In genomic region chr11:87722756-87723599, GRCh38 we compare ENCODE assay signal across 9 cellular contexts.
DNase-seq lines count a peak whose midpoint lies in the region; ATAC-seq, FAIRE-seq and TF ChIP-seq lines count a peak whose summit lies in the region.
"Had no signal": no experiment of that assay in that cellular context is flagged by ENCODE, and none has a peak within 500 bp of the region (broad histone marks: within the 10 kb centered on the region; RNA-seq: fewer than 3 reads in every experiment).

No MANE protein-coding gene starts in this region.

- no peak overlapping the region for H3K27ac Mint-ChIP-seq in activated CD4-positive, alpha-beta memory T cell treated with anti-CD3 and anti-CD28 coated beads, Interleukin-2, amount 10 ng/mL, durations not matched to agents 7 days and 5 days
- no peak overlapping the region for H3K27ac Mint-ChIP-seq in activated CD4-positive, alpha-beta memory T cell treated with anti-CD3 and anti-CD28 coated beads for 36 hours
- H3K27ac Mint-ChIP-seq: activated naive CD8-positive, alpha-beta T cell had no signal

- no peaks in the 10 kb centered on the region for H3K9me2 ChIP-seq in HCT116 (ENCODE audit: insufficient read depth)

- CTCF ChIA-PET in activated CD4-positive, alpha-beta memory T cell treated with anti-CD3 and anti-CD28 coated beads, Interleukin-2, amount 10 ng/mL, durations not matched to agents 7 days and 5 days (lab: Charles Lee) = interaction anchor here (0.6 to 1.6 kb wide), 5 partner anchors 8 to 829 kb away, joined by 3 to 5 read pairs (median 3); no protein-coding TSS in a partner anchor
- CTCF ChIA-PET in activated CD4-positive, alpha-beta memory T cell treated with anti-CD3 and anti-CD28 coated beads for 36 hours (lab: Charles Lee) = interaction anchor here (0.6 kb wide), 2 partner anchors 501 to 830 kb away, joined by 3 to 4 read pairs; no protein-coding TSS in a partner anchor
- CTCF ChIA-PET in HCT116 (lab: Charles Lee) = interaction anchor here (0.7 to 1.0 kb wide), 4 partner anchors 15 to 793 kb away, joined by 3 to 4 read pairs (median 3); no protein-coding TSS in a partner anchor
- CTCF ChIA-PET in endothelial cell of umbilical vein (lab: Charles Lee) = interaction anchor here (0.8 to 2.8 kb wide), 12 partner anchors 9 to 1164 kb away, joined by 3 to 10 read pairs (median 3); no protein-coding TSS in a partner anchor

- H3K27me3 Mint-ChIP-seq in activated CD4-positive, alpha-beta memory T cell treated with anti-CD3 and anti-CD28 coated beads, Interleukin-2, amount 10 ng/mL, durations not matched to agents 7 days and 5 days = no peaks in the 10 kb centered on the region
- no peaks in the 10 kb centered on the region for H3K27me3 Mint-ChIP-seq in activated CD4-positive, alpha-beta memory T cell treated with anti-CD3 and anti-CD28 coated beads for 36 hours
- H3K27me3 Mint-ChIP-seq: activated naive CD8-positive, alpha-beta T cell had no signal

- no peaks in the 10 kb centered on the region for H3K79me2 ChIP-seq in HCT116 (ENCODE audit: insufficient read depth, low read length)
- H3K79me2 ChIP-seq in endothelial cell of umbilical vein (ENCODE audit: control insufficient read depth, insufficient read depth, low read length) = no peaks in the 10 kb centered on the region
- no peaks in the 10 kb centered on the region for H3K79me2 ChIP-seq in smooth muscle cell (ENCODE audit: low read depth)

- ATAC-seq in HCT116 = peak; percentile 79

- H3F3A ChIP-seq in smooth muscle cell (ENCODE audit: low read depth) = no peaks in the 10 kb centered on the region

- DNase-seq in activated CD4-positive, alpha-beta memory T cell treated with anti-CD3 and anti-CD28 coated beads, Interleukin-2, amount 10 ng/mL, durations not matched to agents 7 days and 5 days = peak; percentile 18
- DNase-seq in activated CD4-positive, alpha-beta memory T cell treated with anti-CD3 and anti-CD28 coated beads for 36 hours = no peak
- DNase-seq in HCT116 (ENCODE audit: low read depth, low spot score) (no peak), NCI-H526 (lab: John Stamatoyannopoulos, UW) (peak; percentile 60), endothelial cell of umbilical vein (ENCODE audit: low read depth, low spot score) (peak; percentile 14), smooth muscle cell (lab: John Stamatoyannopoulos, UW; ENCODE audit: unreplicated experiment) (no peak), GM19238 (ENCODE audit: insufficient read length, low spot score) (no peak)
- no peak for DNase-seq in stimulated activated CD4-positive, alpha-beta T cell treated with anti-CD3 and anti-CD28 coated beads, Interleukin-4, amount 100 ng/mL, for 1 hour

- FAIRE-seq in endothelial cell of umbilical vein (lab: Jason Lieb, UNC) = no peak

- H3K4me1 Mint-ChIP-seq in activated CD4-positive, alpha-beta memory T cell treated with anti-CD3 and anti-CD28 coated beads, Interleukin-2, amount 10 ng/mL, durations not matched to agents 7 days and 5 days = no peaks in the 10 kb centered on the region
- H3K4me1 Mint-ChIP-seq in activated CD4-positive, alpha-beta memory T cell treated with anti-CD3 and anti-CD28 coated beads for 36 hours (ENCODE audit: low read depth) = no peaks in the 10 kb centered on the region

- peak; percentile 33 to 86 (median 80); a peak in 5 of 6 replicates for TF ChIP-seq CTCF in HCT116 (IDR thresholded peaks at IDR 0.05 in 2 of 3, conservative IDR thresholded peaks at IDR 0.05 in 1 of 3; ENCODE audit: borderline replicate concordance in 1 of 3, insufficient read depth in 1 of 3, low read depth in 2 of 3, low read length in 2 of 3)
- TF ChIP-seq CTCF in endothelial cell of umbilical vein (IDR thresholded peaks at IDR 0.05; ENCODE audit: extremely low read depth in 1 of 2, insufficient read depth in 1 of 2, low read depth in 1 of 2, low read length in 2 of 2) = peak; percentile 68 to 69
- TF ChIP-seq CTCF in smooth muscle cell (IDR thresholded peaks at IDR 0.05; ENCODE audit: borderline replicate concordance, insufficient read depth, poor library complexity, severe bottlenecking) = peak; percentile 76

- TF ChIP-seq RAD21 in HCT116 (IDR thresholded peaks at IDR 0.05; ENCODE audit: low read depth) = peak; percentile 45

- 68% methylated on average over 11 of the region's 11 CpGs for WGBS in smooth muscle cell (ENCODE audit: low lambda C conversion rate)

- no peaks in the 10 kb centered on the region for H3K9me1 ChIP-seq in endothelial cell of umbilical vein (replicated peaks; ENCODE audit: control insufficient read depth, extremely low read depth, insufficient read depth, low read length)

- BruUV-seq in HCT116 (replicated peaks; lab: Mats Ljungman, UMichigan) (no TSS peak), endothelial cell of umbilical vein (replicated peaks; lab: Mats Ljungman, UMichigan) (no TSS peak)

- H3K9ac ChIP-seq in HCT116 (ENCODE audit: low read length) (no peak overlapping the region), endothelial cell of umbilical vein (replicated peaks; ENCODE audit: extremely low read depth, insufficient read depth, low read length) (no peak overlapping the region), smooth muscle cell (ENCODE audit: low read depth) (no peak overlapping the region)

- H3K27ac ChIP-seq in HCT116 (ENCODE audit: low read depth, low read length) (no peak overlapping the region), endothelial cell of umbilical vein (ENCODE audit: insufficient read depth, low read depth, low read length) (no peak overlapping the region), smooth muscle cell (ENCODE audit: low read depth) (no peak overlapping the region)

- H3K9me3 Mint-ChIP-seq in activated CD4-positive, alpha-beta memory T cell treated with anti-CD3 and anti-CD28 coated beads, Interleukin-2, amount 10 ng/mL, durations not matched to agents 7 days and 5 days = no peaks in the 10 kb centered on the region
- H3K9me3 Mint-ChIP-seq in activated CD4-positive, alpha-beta memory T cell treated with anti-CD3 and anti-CD28 coated beads for 36 hours = no peaks in the 10 kb centered on the region

- H4K20me1 ChIP-seq in HCT116 (ENCODE audit: insufficient read depth) (no peaks in the 10 kb centered on the region), endothelial cell of umbilical vein (replicated peaks; ENCODE audit: control insufficient read depth, extremely low read depth, insufficient read depth, low read length) (no peaks in the 10 kb centered on the region), smooth muscle cell (ENCODE audit: low read depth) (no peaks in the 10 kb centered on the region)

- POLR2A ChIA-PET in activated CD4-positive, alpha-beta memory T cell treated with anti-CD3 and anti-CD28 coated beads, Interleukin-2, amount 10 ng/mL, durations not matched to agents 7 days and 5 days (lab: Charles Lee) = no interaction called here
- POLR2A ChIA-PET in activated CD4-positive, alpha-beta memory T cell treated with anti-CD3 and anti-CD28 coated beads for 36 hours (lab: Charles Lee) = no interaction called here
- POLR2A ChIA-PET in HCT116 (lab: Charles Lee) = no interaction called here
- POLR2A ChIA-PET in endothelial cell of umbilical vein (lab: Charles Lee) = no interaction called here

- H3K4me3 ChIP-seq in HCT116 (replicated peaks in 1 of 2; ENCODE audit: low read depth in 1 of 2, low read length in 2 of 2) (no peak overlapping the region), endothelial cell of umbilical vein (replicated peaks in 1 of 3; ENCODE audit: insufficient read depth in 1 of 3, low read depth in 1 of 3, low read length in 3 of 3) (no peak overlapping the region), smooth muscle cell (no peak overlapping the region)

- H3K4me2 ChIP-seq in HCT116 (ENCODE audit: low read length) (no peak overlapping the region), endothelial cell of umbilical vein (ENCODE audit: insufficient read depth, low read length) (no peak overlapping the region), smooth muscle cell (no peak overlapping the region)

- H2AFZ ChIP-seq in HCT116 (ENCODE audit: low read depth, low read length, poor library complexity, severe bottlenecking) (no peak overlapping the region), endothelial cell of umbilical vein (ENCODE audit: low read depth, low read length) (no peak overlapping the region), smooth muscle cell (ENCODE audit: low read depth) (no peak overlapping the region)

- H3K9me3 ChIP-seq in HCT116 (ENCODE audit: control insufficient read depth in 1 of 2, insufficient read depth in 1 of 2, low read depth in 1 of 2, low read length in 2 of 2) (no peaks in the 10 kb centered on the region), endothelial cell of umbilical vein (replicated peaks; ENCODE audit: control insufficient read depth, insufficient read depth, low read length) (no peaks in the 10 kb centered on the region), smooth muscle cell (replicated peaks; ENCODE audit: low read depth) (no peaks in the 10 kb centered on the region)

- no peaks in the 10 kb centered on the region for H3K4me1 ChIP-seq in HCT116 (ENCODE audit: control insufficient read depth in 1 of 2, insufficient read depth in 2 of 2, low read length in 2 of 2)
- no peaks in the 10 kb centered on the region for H3K4me1 ChIP-seq in endothelial cell of umbilical vein (ENCODE audit: control insufficient read depth, extremely low read depth, insufficient read depth, low read length)
- H3K4me1 ChIP-seq in smooth muscle cell (ENCODE audit: low read depth) = no peaks in the 10 kb centered on the region

- H3K36me3 ChIP-seq in HCT116 (ENCODE audit: control insufficient read depth in 1 of 2, insufficient read depth in 2 of 2, low read length in 2 of 2) (no peaks in the 10 kb centered on the region), endothelial cell of umbilical vein (ENCODE audit: control insufficient read depth in 2 of 2, extremely low read depth in 1 of 2, insufficient read depth in 2 of 2, low read length in 2 of 2) (no peaks in the 10 kb centered on the region), smooth muscle cell (ENCODE audit: low read depth) (no peaks in the 10 kb centered on the region)

- H3K27me3 ChIP-seq in HCT116 (ENCODE audit: insufficient read depth, low read length) = 0 out of 2 replicates have a peak, but pooled peaks cover 2% of the 10 kb centered on the region
- H3K27me3 ChIP-seq in endothelial cell of umbilical vein (ENCODE audit: control insufficient read depth in 2 of 2, insufficient read depth in 2 of 2, low read length in 2 of 2) = no peaks in the 10 kb centered on the region
- no peaks in the 10 kb centered on the region for H3K27me3 ChIP-seq in smooth muscle cell (ENCODE audit: low read depth)

- no peak for TF ChIP-seq POLR2A in HCT116 (IDR thresholded peaks at IDR 0.05; ENCODE audit: borderline replicate concordance, extremely low read depth, insufficient read depth, insufficient read length)
- no peak for TF ChIP-seq POLR2A in endothelial cell of umbilical vein (IDR thresholded peaks at IDR 0.05; ENCODE audit: low read depth, low read length)

- RAD21 ChIA-PET in HCT116 (lab: Charles Lee; ENCODE audit: low non-redundant PET in 1 of 2, low total read pairs in 2 of 2, uncharacterized antibody in 2 of 2, unreplicated experiment in 2 of 2) = interaction anchor here in 1 of 2 experiments (0.8 kb wide), 1 partner anchor 248 kb away, joined by 3 read pairs; no protein-coding TSS in a partner anchor

- intact Hi-C loops in activated CD4-positive, alpha-beta memory T cell treated with anti-CD3 and anti-CD28 coated beads for 36 hours (cut with micrococcal nuclease) = no loop called here
- intact Hi-C loops in HCT116 (cut with micrococcal nuclease) (loop anchor here (2.0 to 10.0 kb wide), 3 partner anchors 368 to 1164 kb away; no protein-coding TSS in a partner anchor), endothelial cell of umbilical vein (cut with micrococcal nuclease) (loop anchor here (2.0 to 10.0 kb wide), 2 partner anchors 178 to 370 kb away; no protein-coding TSS in a partner anchor)

- no peak overlapping the region for H3K4me3 Mint-ChIP-seq in activated CD4-positive, alpha-beta memory T cell treated with anti-CD3 and anti-CD28 coated beads, Interleukin-2, amount 10 ng/mL, durations not matched to agents 7 days and 5 days
- no peak overlapping the region for H3K4me3 Mint-ChIP-seq in activated CD4-positive, alpha-beta memory T cell treated with anti-CD3 and anti-CD28 coated beads for 36 hours
- H3K4me3 Mint-ChIP-seq: activated naive CD8-positive, alpha-beta T cell had no signal

- dilution Hi-C loops in endothelial cell of umbilical vein (cut with MboI; ENCODE audit: extremely low pct_ligation_motif_present, low sequenced_read_pairs) = no loop called here

- no peaks in the 10 kb centered on the region for H3K36me3 Mint-ChIP-seq in activated CD4-positive, alpha-beta memory T cell treated with anti-CD3 and anti-CD28 coated beads, Interleukin-2, amount 10 ng/mL, durations not matched to agents 7 days and 5 days (ENCODE audit: low read depth)
- H3K36me3 Mint-ChIP-seq in activated CD4-positive, alpha-beta memory T cell treated with anti-CD3 and anti-CD28 coated beads for 36 hours = no peaks in the 10 kb centered on the region
- H3K36me3 Mint-ChIP-seq: activated naive CD8-positive, alpha-beta T cell had no signal

Comparison
In these comparisons a context has a peak if more than half of its experiments do, and no peak if none do; other contexts are left out.
1. DNase-seq: peak in activated CD4-positive, alpha-beta memory T cell treated with anti-CD3 and anti-CD28 coated beads, Interleukin-2, amount 10 ng/mL, durations not matched to agents 7 days and 5 days (single experiment), NCI-H526 (2 of 2) and endothelial cell of umbilical vein (single experiment); none in activated CD4-positive, alpha-beta memory T cell treated with anti-CD3 and anti-CD28 coated beads for 36 hours (single experiment), HCT116 (single experiment), smooth muscle cell (single experiment), stimulated activated CD4-positive, alpha-beta T cell treated with anti-CD3 and anti-CD28 coated beads, Interleukin-4, amount 100 ng/mL, for 1 hour (single experiment) and GM19238 (single experiment).
2. Peak in every context shown above with its lines, with median percentiles within 50 percentile points of each other: CTCF ChIP-seq.